Comparison of ENCODE assay signal across 14 cellular contexts in genomic region chr5:174409070-174409469, GRCh38.
DNase-seq lines count a peak whose midpoint lies in the region; TF ChIP-seq lines count a peak whose summit lies in the region.
"Had no signal": no experiment of that assay in that cellular context is flagged by ENCODE, and none has a peak within 500 bp of the region (broad histone marks: within the 10 kb centered on the region; RNA-seq: fewer than 3 reads in every experiment).

No MANE protein-coding gene starts in this region.

- H3K27ac Mint-ChIP-seq in CD4-positive, alpha-beta memory T cell, result no peak overlapping the region
- H3K27ac Mint-ChIP-seq: T-helper 1 cell treated with Interleukin-12 subunit alpha and Interleukin-12 subunit beta and Interleukin-4 antibody, amounts not matched to agents 30 μg/mL and 1 μg/mL, for 36 hours had no signal

- no peaks in the 10 kb centered on the region for H3K36me3 ChIP-seq in CD4-positive, alpha-beta memory T cell (ENCODE audit: insufficient read depth, low read length)
- H3K36me3 ChIP-seq: thoracic aorta had no signal

- DNase-seq in CMK (ENCODE audit: low read depth), result peak; percentile 24
- DNase-seq in HFF-Myc (ENCODE audit: extremely low read depth, low read depth), result no peak
- DNase-seq in RPMI8226, result peak; percentile 49
- no peak for DNase-seq in fibroblast of the aortic adventitia (ENCODE audit: low read depth)
- no peak for DNase-seq in CD4-positive, alpha-beta memory T cell
- no peak for DNase-seq in NCI-H146 (lab: John Stamatoyannopoulos, UW)
- DNase-seq in HuH-7.5 (ENCODE audit: low spot score), result no peak
- no peak for DNase-seq in stimulated activated CD4-positive, alpha-beta T cell treated with anti-CD3 and anti-CD28 coated beads, Interleukin-1b, Interleukin-23, amount 100 ng/mL, for 48 hours
- DNase-seq: amniotic stem cell, C1 segment of cervical spinal cord, NCI-H446 treated with DMSO at 0.1 percent for 48 hours, right cardiac atrium had no signal

- peaks cover 8 to 18% of the 10 kb centered on the region in 2 donors for H3K27me3 Mint-ChIP-seq in CD4-positive, alpha-beta memory T cell

- H3K27me3 ChIP-seq in CD4-positive, alpha-beta memory T cell (ENCODE audit: insufficient read depth, low read length), result no peaks in the 10 kb centered on the region

- H3K27ac ChIP-seq in CD4-positive, alpha-beta memory T cell (ENCODE audit: low read depth, low read length), result no peak overlapping the region
- H3K27ac ChIP-seq: thoracic aorta had no signal

- CTCF ChIA-PET in CD4-positive, alpha-beta memory T cell (lab: Charles Lee; ENCODE audit: partially characterized antibody), result interaction anchor here (1.2 kb wide), 1 partner anchor 11 kb away, joined by 4 read pairs; no protein-coding TSS in a partner anchor

- no peaks in the 10 kb centered on the region for H3K9me3 ChIP-seq in CD4-positive, alpha-beta memory T cell (ENCODE audit: control insufficient read depth in 1 of 2, low read length in 2 of 2)
- H3K9me3 ChIP-seq: thoracic aorta had no signal

- POLR2A ChIA-PET in CD4-positive, alpha-beta memory T cell (lab: Charles Lee; ENCODE audit: partially characterized antibody), result no interaction called here

- H3K9me3 Mint-ChIP-seq in CD4-positive, alpha-beta memory T cell, result peaks cover 0 to 9% (median 3%) of the 10 kb centered on the region in 8 donors
- H3K9me3 Mint-ChIP-seq: T-helper 1 cell treated with Interleukin-12 subunit alpha and Interleukin-12 subunit beta and Interleukin-4 antibody, amounts not matched to agents 30 μg/mL and 1 μg/mL, for 36 hours had no signal

- H3K36me3 Mint-ChIP-seq in CD4-positive, alpha-beta memory T cell, result no peaks in the 10 kb centered on the region

- H3K4me1 Mint-ChIP-seq in CD4-positive, alpha-beta memory T cell, result no peaks in the 10 kb centered on the region

- TF ChIP-seq CTCF in HFF-Myc (IDR thresholded peaks at IDR 0.05; ENCODE audit: low read depth, low read length, missing control alignments) (peak; percentile 44), fibroblast of the aortic adventitia (IDR thresholded peaks at IDR 0.05; ENCODE audit: insufficient read depth, low read length) (peak; percentile 17)

- no peaks in the 10 kb centered on the region for H3K4me1 ChIP-seq in CD4-positive, alpha-beta memory T cell (ENCODE audit: insufficient read depth, low read length)

- H3K4me3 Mint-ChIP-seq in CD4-positive, alpha-beta memory T cell, result no peak overlapping the region
- H3K4me3 Mint-ChIP-seq: T-helper 1 cell treated with Interleukin-12 subunit alpha and Interleukin-12 subunit beta and Interleukin-4 antibody, amounts not matched to agents 30 μg/mL and 1 μg/mL, for 36 hours had no signal

- H3K4me3 ChIP-seq in HFF-Myc (replicated peaks; ENCODE audit: low read depth, low read length) (no peak overlapping the region), fibroblast of the aortic adventitia (ENCODE audit: low read depth, low read length) (no peak overlapping the region)
- H3K4me3 ChIP-seq in CD4-positive, alpha-beta memory T cell (ENCODE audit: low read length in 2 of 2), result no peak overlapping the region
- H3K4me3 ChIP-seq: thoracic aorta had no signal

- intact Hi-C loops in CD4-positive, alpha-beta memory T cell (cut with micrococcal nuclease), result no loop called here

Comparison
In these comparisons a context has a peak if more than half of its experiments do, and no peak if none do; other contexts are left out.
1. DNase-seq: peak in CMK (single experiment) and RPMI8226 (single experiment); none in HFF-Myc (single experiment), fibroblast of the aortic adventitia (single experiment), CD4-positive, alpha-beta memory T cell (0 of 5), NCI-H146 (single experiment), HuH-7.5 (single experiment) and stimulated activated CD4-positive, alpha-beta T cell treated with anti-CD3 and anti-CD28 coated beads, Interleukin-1b, Interleukin-23, amount 100 ng/mL, for 48 hours (single experiment).